14 cellular contexts compared by ENCODE assay signal in the genomic region with DNA sequence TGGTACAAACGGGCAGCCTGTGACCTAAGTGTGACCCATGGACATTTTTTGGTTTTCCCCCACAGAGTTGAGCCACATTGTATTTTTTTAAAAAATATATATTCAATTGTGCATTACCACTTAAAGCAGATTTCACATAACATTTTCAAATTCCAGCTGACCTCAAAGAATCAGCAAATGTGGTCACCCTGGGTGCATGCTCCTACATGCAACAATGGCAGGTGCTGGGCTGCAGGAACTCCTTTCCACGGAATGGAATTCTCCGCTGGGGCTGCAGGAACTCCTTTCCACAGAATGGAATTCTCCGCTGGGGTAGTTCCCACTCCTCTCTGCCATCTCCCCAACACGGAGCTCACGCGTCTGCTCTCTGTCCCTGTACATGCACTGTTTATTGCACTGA.
DNase-seq lines count a peak whose midpoint lies in the region; ATAC-seq and TF ChIP-seq lines count a peak whose summit lies in the region.
"Had no signal": no experiment of that assay in that cellular context is flagged by ENCODE, and none has a peak within 500 bp of the region (broad histone marks: within the 10 kb centered on the region; RNA-seq: fewer than 3 reads in every experiment).

No MANE protein-coding gene starts in this region.

- no peaks in the 10 kb centered on the region for H3K27me3 ChIP-seq in heart right ventricle

- H3K9me3 ChIP-seq in heart right ventricle = no peaks in the 10 kb centered on the region
- H3K9me3 ChIP-seq in OCI-LY7 (ENCODE audit: low read length) = no peaks in the 10 kb centered on the region

- no peaks in the 10 kb centered on the region for H3K9me3 Mint-ChIP-seq in osteocyte (ENCODE audit: unreplicated experiment)
- H3K9me3 Mint-ChIP-seq: CD4-positive, alpha-beta T cell; H9 had no signal

- peak; percentile 34 for DNase-seq in LHCN-M2 (ENCODE audit: low read depth)
- DNase-seq in astrocyte of the cerebellum (ENCODE audit: low read depth) = peak; percentile 70
- DNase-seq in epithelial cell of esophagus (ENCODE audit: low read depth) = peak; percentile 45
- DNase-seq in osteocyte (ENCODE audit: extremely low spot score, unreplicated experiment) = peak; percentile 76
- DNase-seq in heart right ventricle = no peak
- DNase-seq in NCI-H1694 treated with DMSO at 0.1 percent for 48 hours (lab: John Stamatoyannopoulos, UW) = no peak
- no peak for DNase-seq in OCI-LY7 (ENCODE audit: low spot score)
- DNase-seq: C1 segment of cervical spinal cord; Calu3; CD4-positive, alpha-beta T cell; DMS 273 treated with DMSO at 0.1 percent for 48 hours; GOT3; H9 had no signal

- H3K79me2 ChIP-seq in OCI-LY7 (ENCODE audit: insufficient read depth, low read depth, low read length) = no peaks in the 10 kb centered on the region

- no peak overlapping the region for H3K27ac ChIP-seq in heart right ventricle
- no peak overlapping the region for H3K27ac ChIP-seq in OCI-LY7 (ENCODE audit: low read depth, low read length, poor library complexity, severe bottlenecking)

- no peaks in the 10 kb centered on the region for H3K36me3 Mint-ChIP-seq in osteocyte (ENCODE audit: unreplicated experiment)

- H4K20me1 ChIP-seq in OCI-LY7 (ENCODE audit: insufficient read depth, low read length) = no peaks in the 10 kb centered on the region

- no peak overlapping the region for H2AFZ ChIP-seq in OCI-LY7 (ENCODE audit: low read length)

- no peak for ATAC-seq in heart right ventricle

- H3K4me1 ChIP-seq in heart right ventricle (peaks cover 0 to 5% (median 0%) of the 10 kb centered on the region in 9 donors), OCI-LY7 (ENCODE audit: insufficient read depth, low read length, poor library complexity, severe bottlenecking) (no peaks in the 10 kb centered on the region)

- no peaks in the 10 kb centered on the region for H3K36me3 ChIP-seq in heart right ventricle
- H3K36me3 ChIP-seq in OCI-LY7 (ENCODE audit: insufficient read depth, low read length) = no peaks in the 10 kb centered on the region

- peaks cover 11% of the 10 kb centered on the region for H3K27me3 Mint-ChIP-seq in osteocyte (ENCODE audit: unreplicated experiment)

- POLR2A ChIA-PET in OCI-LY7 (lab: Charles Lee) = interaction anchor here (0.6 kb wide), 1 partner anchor 36 kb away, joined by 3 read pairs; no protein-coding TSS in a partner anchor

- intact Hi-C loops in heart right ventricle (cut with DNase I) (no loop called here), OCI-LY7 (cut with micrococcal nuclease; ENCODE audit: unreplicated experiment) (no loop called here)

- BruUV-seq in OCI-LY7 (replicated peaks; lab: Mats Ljungman, UMichigan) = no TSS peak

- H3K9me2 ChIP-seq in OCI-LY7 (ENCODE audit: insufficient read depth, low read length) = no peaks in the 10 kb centered on the region

- H3K4me1 Mint-ChIP-seq in osteocyte (ENCODE audit: unreplicated experiment) = peaks cover 22% of the 10 kb centered on the region
- H3K4me1 Mint-ChIP-seq: B cell, H9 had no signal

- in situ Hi-C loops in astrocyte of the cerebellum (cut with HindIII; ENCODE audit: low sequenced_read_pairs) = no loop called here

- no peak overlapping the region for H3K4me3 Mint-ChIP-seq in osteocyte (ENCODE audit: unreplicated experiment)
- H3K4me3 Mint-ChIP-seq: B cell; CD4-positive, alpha-beta T cell; H9 had no signal

- CTCF ChIA-PET in OCI-LY7 (lab: Charles Lee; ENCODE audit: unreplicated experiment) = no interaction called here

- H3K4me3 ChIP-seq in astrocyte of the cerebellum (ENCODE audit: low read depth, low read length) = no peak overlapping the region
- H3K4me3 ChIP-seq in epithelial cell of esophagus (ENCODE audit: low read length) = no peak overlapping the region
- H3K4me3 ChIP-seq in heart right ventricle = no peak overlapping the region
- H3K4me3 ChIP-seq in OCI-LY7 (ENCODE audit: low read depth, low read length, poor library complexity, severe bottlenecking) = no peak overlapping the region

- no peak overlapping the region for H3K4me2 ChIP-seq in OCI-LY7 (ENCODE audit: low read length)

- no peak for TF ChIP-seq CTCF in astrocyte of the cerebellum (IDR thresholded peaks at IDR 0.05; ENCODE audit: low read depth, low read length, missing control alignments)
- TF ChIP-seq CTCF in epithelial cell of esophagus (IDR thresholded peaks at IDR 0.05; ENCODE audit: insufficient read depth, low read depth, low read length, missing control alignments) = no peak
- no peak for TF ChIP-seq CTCF in osteocyte (IDR thresholded peaks at IDR 0.05)
- TF ChIP-seq CTCF in heart right ventricle (IDR thresholded peaks at IDR 0.05) = no peak
- no peak for TF ChIP-seq CTCF in OCI-LY7 (conservative IDR thresholded peaks at IDR 0.05; ENCODE audit: low read length)

- 92 to 95% methylated on average over 7 of the region's 7 CpGs for WGBS in heart right ventricle, 2 donors

- no peak overlapping the region for H3K27ac Mint-ChIP-seq in osteocyte (ENCODE audit: unreplicated experiment)
- H3K27ac Mint-ChIP-seq: B cell; CD4-positive, alpha-beta T cell; H9 had no signal

Comparison
In these comparisons a context has a peak if more than half of its experiments do, and no peak if none do; other contexts are left out.
1. DNase-seq: peak in LHCN-M2 (single experiment), astrocyte of the cerebellum (single experiment), epithelial cell of esophagus (single experiment) and osteocyte (single experiment); none in heart right ventricle (0 of 2), NCI-H1694 treated with DMSO at 0.1 percent for 48 hours (single experiment) and OCI-LY7 (single experiment).